Comparison of ENCODE assay signal across 21 cellular contexts in the genomic region with DNA sequence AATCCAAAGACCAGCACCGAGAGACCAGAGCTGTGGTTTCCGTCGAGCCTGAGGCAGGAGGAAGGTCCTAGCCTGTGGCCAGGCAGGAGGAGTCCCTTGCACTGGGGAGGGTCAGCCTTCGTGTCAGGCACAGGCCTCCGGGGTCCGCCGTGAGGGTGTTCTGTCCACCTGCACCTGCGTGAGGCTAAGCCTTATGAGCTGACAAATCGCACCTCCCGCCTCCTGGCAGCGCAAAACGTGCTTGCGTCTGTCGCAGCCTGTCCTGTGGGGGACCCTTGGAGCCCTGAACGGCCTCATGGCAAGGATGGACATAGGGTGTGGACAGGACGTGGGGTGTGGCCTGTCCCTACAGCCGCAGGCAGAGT.
DNase-seq lines count a peak whose midpoint lies in the region; ATAC-seq and TF ChIP-seq lines count a peak whose summit lies in the region.
"Had no signal": no experiment of that assay in that cellular context is flagged by ENCODE, and none has a peak within 500 bp of the region (broad histone marks: within the 10 kb centered on the region; RNA-seq: fewer than 3 reads in every experiment).

No MANE protein-coding gene starts in this region.

- H3K4me1 ChIP-seq in suprapubic skin = peaks cover 4% of the 10 kb centered on the region
- H3K4me1 ChIP-seq: BE2C had no signal

- H3K9me3 ChIP-seq in suprapubic skin = no peaks in the 10 kb centered on the region
- H3K9me3 ChIP-seq: BE2C had no signal

- H3K27ac ChIP-seq in angular gyrus (ENCODE audit: low read depth, low read length) (peak overlapping the region; percentile 18), suprapubic skin (no peak overlapping the region)
- H3K27ac ChIP-seq: 22Rv1, PC-9 had no signal

- H3K27me3 ChIP-seq in suprapubic skin = peaks cover 46% of the 10 kb centered on the region
- H3K27me3 ChIP-seq: BE2C had no signal

- TF ChIP-seq CTCF in suprapubic skin (IDR thresholded peaks at IDR 0.05) = no peak

- no peak for TF ChIP-seq EP300 in suprapubic skin (IDR thresholded peaks at IDR 0.05)

- no peak for ATAC-seq in left lobe of liver
- ATAC-seq: HCT116, K562 had no signal

- no peak for TF ChIP-seq POLR2A in suprapubic skin (IDR thresholded peaks at IDR 0.05)

- no peaks in the 10 kb centered on the region for H3K36me3 ChIP-seq in suprapubic skin
- H3K36me3 ChIP-seq: BE2C had no signal

- peak; percentile 35 for DNase-seq in activated CD8-positive, alpha-beta memory T cell treated with anti-CD3 and anti-CD28 coated beads for 24 hours
- DNase-seq in activated CD8-positive, alpha-beta memory T cell treated with anti-CD3 and anti-CD28 coated beads, Interleukin-2, amount 50 U/mL, for 4 hours = no peak
- DNase-seq in left lobe of liver (ENCODE audit: low spot score) (peak; percentile 32), suprapubic skin (ENCODE audit: low spot score in 2 of 2) (peak; percentile 44 to 75), NCI-H748 (lab: John Stamatoyannopoulos, UW; ENCODE audit: unreplicated experiment) (no peak), NCI-H446 treated with DMSO at 0.1 percent for 48 hours (lab: John Stamatoyannopoulos, UW) (no peak), OCI-M1 (lab: John Stamatoyannopoulos, UW) (no peak)
- DNase-seq: BE2C; Calu3; CD4-positive, alpha-beta memory T cell; DMS79; MV-4-11; NCI-H1417 treated with DMSO at 0.1 percent for 48 hours; NCI-H2029; NCI-H2171; NCI-H748 treated with DMSO at 0.1 percent for 48 hours; PC-9 had no signal

- WGBS in suprapubic skin = 83% methylated on average over 7 of the region's 17 CpGs

- no peak overlapping the region for H3K4me3 ChIP-seq in suprapubic skin
- H3K4me3 ChIP-seq: K562, PC-9 had no signal

Comparison
In these comparisons a context has a peak if more than half of its experiments do, and no peak if none do; other contexts are left out.
1. DNase-seq: peak in activated CD8-positive, alpha-beta memory T cell treated with anti-CD3 and anti-CD28 coated beads for 24 hours (single experiment), left lobe of liver (single experiment) and suprapubic skin (2 of 2); none in activated CD8-positive, alpha-beta memory T cell treated with anti-CD3 and anti-CD28 coated beads, Interleukin-2, amount 50 U/mL, for 4 hours (single experiment), NCI-H748 (single experiment), NCI-H446 treated with DMSO at 0.1 percent for 48 hours (single experiment) and OCI-M1 (single experiment).